Comparison of ENCODE assay signal across 8 cellular contexts in the genomic region with DNA sequence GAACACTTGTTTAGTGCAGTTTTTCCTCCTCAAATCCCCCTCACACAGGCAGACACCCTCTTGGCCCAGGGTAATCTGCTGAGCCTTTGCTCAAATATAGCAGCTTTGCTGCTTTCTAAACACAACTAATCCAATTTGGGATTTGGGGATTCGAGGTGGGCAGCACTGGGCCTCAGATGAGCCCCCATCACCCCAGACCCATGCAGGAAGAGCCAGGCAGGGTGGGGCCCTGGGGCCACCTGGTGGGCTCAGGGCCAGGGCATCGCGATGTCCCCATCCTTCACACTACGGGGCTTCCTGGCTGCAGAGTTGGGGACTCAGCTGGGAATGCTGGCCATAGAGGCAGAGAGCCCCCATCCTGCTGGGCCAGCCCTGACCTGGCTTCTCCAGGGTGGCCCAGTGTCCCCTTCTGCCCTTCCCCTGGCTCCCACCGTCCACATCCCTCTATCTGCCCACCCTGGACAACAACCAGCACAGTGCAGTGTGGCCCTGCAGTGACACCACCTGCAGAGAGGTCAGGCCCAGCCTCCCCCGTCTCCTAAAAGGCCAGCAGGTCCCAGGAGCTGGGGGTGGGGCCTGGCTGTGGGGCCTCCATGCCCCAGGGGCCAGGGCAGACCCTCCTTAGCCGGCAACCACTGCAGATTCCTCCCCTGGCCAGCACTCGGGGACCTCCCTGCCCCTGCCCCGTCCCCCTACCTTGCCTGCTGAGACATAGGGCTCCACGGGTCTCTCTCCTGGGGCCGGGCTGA. TPM values are rescaled to one million over a fixed set of nuclear protein-coding genes. Genes with fewer than 3 reads are reported as not detected.
DNase-seq lines count a peak whose midpoint lies in the region; ATAC-seq and TF ChIP-seq lines count a peak whose summit lies in the region.

No MANE protein-coding gene starts in this region.

- TF ChIP-seq CTCF in activated CD8-positive, alpha-beta T cell treated with anti-CD3 and anti-CD28 coated beads for 36 hours (IDR thresholded peaks at IDR 0.05): no peak
- TF ChIP-seq CTCF in glutamatergic neuron (IDR thresholded peaks at IDR 0.05; ENCODE audit: partially characterized antibody, unreplicated experiment) (no peak), thoracic aorta (IDR thresholded peaks at IDR 0.05) (no peak)

- no peaks in the 10 kb centered on the region for H3K9me3 ChIP-seq in thoracic aorta

- POLR2A ChIA-PET in activated CD8-positive, alpha-beta T cell treated with anti-CD3 and anti-CD28 coated beads for 36 hours (lab: Charles Lee): no interaction called here

- H3K27ac ChIP-seq in thoracic aorta: no peak overlapping the region

- H3K4me1 Mint-ChIP-seq in activated naive CD4-positive, alpha-beta T cell treated with anti-CD3 and anti-CD28 coated beads, Interleukin-2, amount 10 ng/mL, durations not matched to agents 7 days and 5 days: peaks cover 29% of the 10 kb centered on the region
- H3K4me1 Mint-ChIP-seq in activated CD8-positive, alpha-beta T cell treated with anti-CD3 and anti-CD28 coated beads for 36 hours (ENCODE audit: low read depth): peaks cover 23% of the 10 kb centered on the region
- peaks cover 26% of the 10 kb centered on the region for H3K4me1 Mint-ChIP-seq in glutamatergic neuron (ENCODE audit: low read depth, unreplicated experiment)

- no peaks in the 10 kb centered on the region for H3K9me3 Mint-ChIP-seq in activated naive CD4-positive, alpha-beta T cell treated with anti-CD3 and anti-CD28 coated beads, Interleukin-2, amount 10 ng/mL, durations not matched to agents 7 days and 5 days
- H3K9me3 Mint-ChIP-seq in activated CD8-positive, alpha-beta T cell treated with anti-CD3 and anti-CD28 coated beads for 36 hours: no peaks in the 10 kb centered on the region
- peaks cover 5% of the 10 kb centered on the region for H3K9me3 Mint-ChIP-seq in glutamatergic neuron (ENCODE audit: unreplicated experiment)

- H3K36me3 ChIP-seq in thoracic aorta: no peaks in the 10 kb centered on the region

- no peak for DNase-seq in activated naive CD4-positive, alpha-beta T cell treated with anti-CD3 and anti-CD28 coated beads, Interleukin-2, amount 10 ng/mL, durations not matched to agents 7 days and 5 days
- no peak for DNase-seq in activated naive CD4-positive, alpha-beta T cell (lab: John Stamatoyannopoulos, UW)
- DNase-seq in activated CD8-positive, alpha-beta T cell treated with anti-CD3 and anti-CD28 coated beads for 36 hours: no peak
- DNase-seq in glutamatergic neuron (no peak), thoracic aorta (ENCODE audit: low spot score) (no peak), NCI-H1417 treated with DMSO at 0.1 percent for 48 hours (lab: John Stamatoyannopoulos, UW) (no peak), HCEC 1CT (no peak)

- no peaks in the 10 kb centered on the region for H3K27me3 ChIP-seq in thoracic aorta (replicated peaks; ENCODE audit: insufficient read depth)

- peak overlapping the region; percentile 94 for H3K27ac Mint-ChIP-seq in activated naive CD4-positive, alpha-beta T cell treated with anti-CD3 and anti-CD28 coated beads, Interleukin-2, amount 10 ng/mL, durations not matched to agents 7 days and 5 days
- H3K27ac Mint-ChIP-seq in activated CD8-positive, alpha-beta T cell treated with anti-CD3 and anti-CD28 coated beads for 36 hours: peak overlapping the region; percentile 87
- no peak overlapping the region for H3K27ac Mint-ChIP-seq in glutamatergic neuron (ENCODE audit: unreplicated experiment)

- CTCF ChIA-PET in activated naive CD4-positive, alpha-beta T cell treated with anti-CD3 and anti-CD28 coated beads, Interleukin-2, amount 10 ng/mL, durations not matched to agents 7 days and 5 days (lab: Charles Lee): interaction anchor here (1.0 kb wide), 1 partner anchor 51 kb away, joined by 3 read pairs; no protein-coding TSS in a partner anchor
- CTCF ChIA-PET in activated CD8-positive, alpha-beta T cell treated with anti-CD3 and anti-CD28 coated beads for 36 hours (lab: Charles Lee): interaction anchor here (0.8 to 1.0 kb wide), 2 partner anchors 31 to 51 kb away, joined by 3 read pairs; no protein-coding TSS in a partner anchor

- peaks cover 5% of the 10 kb centered on the region for H3K27me3 Mint-ChIP-seq in activated naive CD4-positive, alpha-beta T cell treated with anti-CD3 and anti-CD28 coated beads, Interleukin-2, amount 10 ng/mL, durations not matched to agents 7 days and 5 days
- H3K27me3 Mint-ChIP-seq in activated CD8-positive, alpha-beta T cell treated with anti-CD3 and anti-CD28 coated beads for 36 hours: no peaks in the 10 kb centered on the region
- H3K27me3 Mint-ChIP-seq in glutamatergic neuron (ENCODE audit: unreplicated experiment): peaks cover 14% of the 10 kb centered on the region

- H3K4me3 Mint-ChIP-seq in activated naive CD4-positive, alpha-beta T cell treated with anti-CD3 and anti-CD28 coated beads, Interleukin-2, amount 10 ng/mL, durations not matched to agents 7 days and 5 days: peak overlapping the region; percentile 91
- peak overlapping the region; percentile 89 for H3K4me3 Mint-ChIP-seq in activated CD8-positive, alpha-beta T cell treated with anti-CD3 and anti-CD28 coated beads for 36 hours
- peak overlapping the region; percentile 38 for H3K4me3 Mint-ChIP-seq in glutamatergic neuron (ENCODE audit: unreplicated experiment)

- H3K36me3 Mint-ChIP-seq in activated naive CD4-positive, alpha-beta T cell treated with anti-CD3 and anti-CD28 coated beads, Interleukin-2, amount 10 ng/mL, durations not matched to agents 7 days and 5 days: no peaks in the 10 kb centered on the region
- H3K36me3 Mint-ChIP-seq in activated CD8-positive, alpha-beta T cell treated with anti-CD3 and anti-CD28 coated beads for 36 hours (ENCODE audit: low read depth): peaks cover 2% of the 10 kb centered on the region
- H3K36me3 Mint-ChIP-seq in glutamatergic neuron (ENCODE audit: unreplicated experiment): no peaks in the 10 kb centered on the region

- no peak for ATAC-seq in activated CD8-positive, alpha-beta T cell treated with anti-CD3 and anti-CD28 coated beads for 36 hours
- ATAC-seq in thoracic aorta (ENCODE audit: insufficient number of reproducible peaks, low FRiP score, low read depth) (no peak), GM19452 (IDR thresholded peaks at IDR 0.05; ENCODE audit: unreplicated experiment) (no peak)

- peak overlapping the region; percentile 70 for H3K4me3 ChIP-seq in thoracic aorta

- intact Hi-C loops in activated CD8-positive, alpha-beta T cell treated with anti-CD3 and anti-CD28 coated beads for 36 hours (cut with micrococcal nuclease): no loop called here

- peaks cover 19 to 47% of the 10 kb centered on the region in 2 donors for H3K4me1 ChIP-seq in thoracic aorta (ENCODE audit: control insufficient read depth in 1 of 2, low read depth in 2 of 2)

RNA-seq across cellular contexts. Expression of gene CCDC188, which starts 56.6 kb away (rescaled TPM):
- not detected for total RNA-seq in activated CD8-positive, alpha-beta T cell treated with anti-CD3 and anti-CD28 coated beads for 36 hours
- 0.54 TPM for total RNA-seq in glutamatergic neuron (ENCODE audit: unreplicated experiment)
- total RNA-seq in thoracic aorta: not detected

Comparison
In these comparisons a context has a peak if more than half of its experiments do, and no peak if none do; other contexts are left out.
1. H3K4me3 Mint-ChIP-seq: peak in every context shown above with its lines; median percentile 91 in activated naive CD4-positive, alpha-beta T cell treated with anti-CD3 and anti-CD28 coated beads, Interleukin-2, amount 10 ng/mL, durations not matched to agents 7 days and 5 days; 89 in activated CD8-positive, alpha-beta T cell treated with anti-CD3 and anti-CD28 coated beads for 36 hours; 38 in glutamatergic neuron.